Comparison of ENCODE assay signal across 8 cellular contexts in the genomic region with DNA sequence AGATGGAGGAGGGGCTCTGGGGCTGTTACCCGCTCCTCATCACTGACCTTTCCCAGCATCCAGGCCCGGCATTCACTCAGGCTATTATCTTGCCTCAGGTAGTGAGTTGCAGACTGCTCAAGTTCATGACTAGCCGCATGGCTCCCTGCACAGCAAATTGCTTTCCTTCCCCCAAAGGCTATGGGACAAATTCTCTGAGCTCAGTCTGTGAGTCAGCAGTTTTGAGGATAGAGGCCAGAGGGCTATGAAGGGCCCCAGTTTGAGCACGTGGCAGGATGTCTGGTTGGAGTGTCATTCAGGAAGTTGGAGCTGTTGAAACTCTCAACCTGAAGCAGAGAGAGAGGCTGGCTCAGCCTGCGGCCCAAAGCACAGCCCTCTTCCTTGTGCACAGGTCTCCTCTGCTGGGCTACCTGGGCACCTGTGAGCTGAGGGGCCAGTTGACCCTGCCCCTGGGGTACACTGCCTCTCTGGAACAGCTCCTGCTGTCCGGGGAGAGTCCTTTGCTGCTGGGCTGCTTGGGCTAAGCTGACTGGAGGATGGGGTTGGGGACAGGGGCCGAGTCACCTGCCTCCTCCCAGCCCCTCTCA. TPM values are rescaled to one million over a fixed set of nuclear protein-coding genes. Genes with fewer than 3 reads are reported as not detected.
A peak's percentile ranks its signal among the peaks of the same experiment; 100 is the strongest.
DNase-seq lines count a peak whose midpoint lies in the region; ATAC-seq, FAIRE-seq and TF ChIP-seq lines count a peak whose summit lies in the region.

No MANE protein-coding gene starts in this region.

- H2AFZ ChIP-seq in endothelial cell of umbilical vein (ENCODE audit: low read depth, low read length): peak overlapping the region; percentile 47

- BruUV-seq in endothelial cell of umbilical vein (replicated peaks; lab: Mats Ljungman, UMichigan) (no TSS peak), Caco-2 (replicated peaks; lab: Mats Ljungman, UMichigan) (no TSS peak)

- no peak overlapping the region for H3K4me3 Mint-ChIP-seq in Caco-2 (ENCODE audit: unreplicated experiment)

- H3K4me1 Mint-ChIP-seq in Caco-2 (ENCODE audit: low read depth, unreplicated experiment): no peaks in the 10 kb centered on the region

- peaks cover 9% of the 10 kb centered on the region for H3K4me1 ChIP-seq in SJSA1 (replicated peaks)
- H3K4me1 ChIP-seq in endothelial cell of umbilical vein (ENCODE audit: control insufficient read depth, extremely low read depth, insufficient read depth, low read length): peaks cover 11% of the 10 kb centered on the region
- H3K4me1 ChIP-seq in Caco-2: no peaks in the 10 kb centered on the region

- TF ChIP-seq CTCF in endothelial cell of umbilical vein (IDR thresholded peaks at IDR 0.05; ENCODE audit: extremely low read depth in 1 of 2, insufficient read depth in 1 of 2, low read depth in 1 of 2, low read length in 2 of 2) (no peak), Caco-2 (IDR thresholded peaks at IDR 0.05; ENCODE audit: insufficient read depth in 1 of 2, low read depth in 1 of 2, low read length in 1 of 2, severe bottlenecking in 1 of 2, unreplicated experiment in 1 of 2) (no peak)

- intact Hi-C loops in endothelial cell of umbilical vein (cut with micrococcal nuclease): no loop called here
- intact Hi-C loops in Caco-2 (cut with micrococcal nuclease; ENCODE audit: unreplicated experiment): no loop called here

- no peaks in the 10 kb centered on the region for H3K9me3 Mint-ChIP-seq in Caco-2 (ENCODE audit: unreplicated experiment)

- no peak overlapping the region for H3K27ac Mint-ChIP-seq in Caco-2 (ENCODE audit: unreplicated experiment)

- H3K4me3 ChIP-seq in SJSA1: no peak overlapping the region
- H3K4me3 ChIP-seq in endothelial cell of umbilical vein (replicated peaks in 1 of 3; ENCODE audit: insufficient read depth in 1 of 3, low read depth in 1 of 3, low read length in 3 of 3): no peak overlapping the region
- H3K4me3 ChIP-seq in Caco-2 (ENCODE audit: low read depth, low read length): no peak overlapping the region

- DNase-seq in stimulated activated CD4-positive, alpha-beta T cell treated with anti-CD3 and anti-CD28 coated beads, Interleukin-15, amount 100 ng/mL, for 48 hours (ENCODE audit: low read depth in 2 of 2): peak; percentile 30 to 47
- no peak for DNase-seq in stimulated activated CD4-positive, alpha-beta T cell treated with anti-CD3 and anti-CD28 coated beads, Interleukin-2, amount 100 ng/mL, for 48 hours
- DNase-seq in SJSA1 (ENCODE audit: low read depth in 1 of 2, low spot score in 2 of 2) (peak in 1 of 2 experiments; percentile 37), endothelial cell of umbilical vein (ENCODE audit: low read depth, low spot score) (peak; percentile 77), myocyte (ENCODE audit: low read depth) (peak; percentile 77), Caco-2 (no peak)
- no peak for DNase-seq in effector CD8-positive, alpha-beta T cell (lab: John Stamatoyannopoulos, UW)

- no peaks in the 10 kb centered on the region for H3K36me3 Mint-ChIP-seq in Caco-2 (ENCODE audit: insufficient read depth, unreplicated experiment)

- dilution Hi-C loops in endothelial cell of umbilical vein (cut with MboI; ENCODE audit: extremely low pct_ligation_motif_present, low sequenced_read_pairs): no loop called here

- H3K36me3 ChIP-seq in SJSA1: peaks cover 21% of the 10 kb centered on the region
- peaks cover 0 to 2% of the 10 kb centered on the region in 2 experiments for H3K36me3 ChIP-seq in endothelial cell of umbilical vein (ENCODE audit: control insufficient read depth in 2 of 2, extremely low read depth in 1 of 2, insufficient read depth in 2 of 2, low read length in 2 of 2)
- H3K36me3 ChIP-seq in Caco-2 (ENCODE audit: control insufficient read depth, insufficient read depth, low read length): peaks cover 1% of the 10 kb centered on the region; the same call in 1 of the 2 replicates

- POLR2A ChIA-PET in endothelial cell of umbilical vein (lab: Charles Lee) (interaction anchor here (1.2 to 1.5 kb wide), 2 partner anchors 18 to 139 kb away, joined by 3 to 4 read pairs; no protein-coding TSS in a partner anchor), Caco-2 (lab: Charles Lee) (no interaction called here)

- H3K9ac ChIP-seq in endothelial cell of umbilical vein (replicated peaks; ENCODE audit: extremely low read depth, insufficient read depth, low read length): no peak overlapping the region

- no peak overlapping the region for H3K4me2 ChIP-seq in endothelial cell of umbilical vein (ENCODE audit: insufficient read depth, low read length)

- FAIRE-seq in endothelial cell of umbilical vein (lab: Jason Lieb, UNC): peak; percentile 82

- no peaks in the 10 kb centered on the region for H3K79me2 ChIP-seq in endothelial cell of umbilical vein (ENCODE audit: control insufficient read depth, insufficient read depth, low read length)

- TF ChIP-seq POLR2A in endothelial cell of umbilical vein (IDR thresholded peaks at IDR 0.05; ENCODE audit: low read depth, low read length): no peak

- no peaks in the 10 kb centered on the region for H4K20me1 ChIP-seq in endothelial cell of umbilical vein (replicated peaks; ENCODE audit: control insufficient read depth, extremely low read depth, insufficient read depth, low read length)

- CTCF ChIA-PET in endothelial cell of umbilical vein (lab: Charles Lee): interaction anchor here (1.0 to 4.2 kb wide), 5 partner anchors 10 to 307 kb away, joined by 3 to 31 read pairs (median 3); no protein-coding TSS in a partner anchor
- CTCF ChIA-PET in Caco-2 (lab: Charles Lee): no interaction called here

- H3K9me3 ChIP-seq in SJSA1 (replicated peaks): no peaks in the 10 kb centered on the region
- H3K9me3 ChIP-seq in endothelial cell of umbilical vein (replicated peaks; ENCODE audit: control insufficient read depth, insufficient read depth, low read length): no peaks in the 10 kb centered on the region
- H3K9me3 ChIP-seq in Caco-2: no peaks in the 10 kb centered on the region

- ATAC-seq in HG02981 (IDR thresholded peaks at IDR 0.05; ENCODE audit: unreplicated experiment): peak; percentile 57

- no peaks in the 10 kb centered on the region for H3K27me3 ChIP-seq in SJSA1 (replicated peaks)
- H3K27me3 ChIP-seq in endothelial cell of umbilical vein (ENCODE audit: control insufficient read depth in 2 of 2, insufficient read depth in 2 of 2, low read length in 2 of 2): no peaks in the 10 kb centered on the region
- no peaks in the 10 kb centered on the region for H3K27me3 ChIP-seq in Caco-2 (replicated peaks; ENCODE audit: control insufficient read depth, insufficient read depth, low read length)

- H3K27ac ChIP-seq in SJSA1 (peak overlapping the region; percentile 27), endothelial cell of umbilical vein (ENCODE audit: insufficient read depth, low read depth, low read length) (peak overlapping the region; percentile 47)

- no peaks in the 10 kb centered on the region for H3K9me1 ChIP-seq in endothelial cell of umbilical vein (replicated peaks; ENCODE audit: control insufficient read depth, extremely low read depth, insufficient read depth, low read length)

- H3K27me3 Mint-ChIP-seq in Caco-2 (ENCODE audit: insufficient read depth, unreplicated experiment): no peaks in the 10 kb centered on the region

TF ChIP-seq in endothelial cell of umbilical vein, 7 proteins besides CTCF, POLR2A, EP300 and RAD21:
- TF ChIP-seq FOS (IDR thresholded peaks at IDR 0.05; ENCODE audit: borderline replicate concordance, insufficient read depth, low read length) (peak; percentile 44), EZH2 (IDR thresholded peaks at IDR 0.05; ENCODE audit: borderline replicate concordance, low read depth, low read length, severe bottlenecking) (no peak), JUN (IDR thresholded peaks at IDR 0.05; ENCODE audit: borderline replicate concordance, insufficient read depth, insufficient read length, low read depth) (peak; percentile 32), MYC (IDR thresholded peaks at IDR 0.05; ENCODE audit: low read depth, low read length) (peak; percentile 81), GATA2 (IDR thresholded peaks at IDR 0.05; ENCODE audit: insufficient read depth, insufficient read length, low read depth, low read length) (no peak), POLR2AphosphoS5 (IDR thresholded peaks at IDR 0.05; ENCODE audit: insufficient read depth, low read depth, low read length) (peak; percentile 53)
- TF ChIP-seq, protein P1, sequence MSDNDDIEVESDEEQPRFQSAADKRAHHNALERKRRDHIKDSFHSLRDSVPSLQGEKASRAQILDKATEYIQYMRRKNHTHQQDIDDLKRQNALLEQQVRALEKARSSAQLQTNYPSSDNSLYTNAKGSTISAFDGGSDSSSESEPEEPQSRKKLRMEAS (IDR thresholded peaks at IDR 0.05; ENCODE audit: insufficient read depth, insufficient read length): peak; percentile 90

RNA-seq across cellular contexts. Expression of a gene that starts 7.9 kb away (rescaled TPM):
- total RNA-seq in SJSA1 (2014; rRNA removed; shearing (Covaris generic)): 34.4 and 41.5 TPM in 2 replicates
- total RNA-seq in endothelial cell of umbilical vein (18.2 and 18.9 TPM in 2 replicates), myocyte (15.6 and 15.7 TPM in 2 replicates), Caco-2 (2022) (20.4 TPM in 2 replicates)
- polyA plus RNA-seq in endothelial cell of umbilical vein: 18.7 TPM in 2 replicates
- polyA plus RNA-seq in endothelial cell of umbilical vein (2011; cell fraction: cytosol; rRNA removed): 17.0 and 19.5 TPM in 2 replicates
- 29.3 and 32.7 TPM in 2 replicates for polyA plus RNA-seq in endothelial cell of umbilical vein (2011; cell fraction: nucleus; rRNA removed)
- 28.3 and 37.5 TPM in 2 replicates for polyA plus RNA-seq in endothelial cell of umbilical vein (2012)
- 24.5 and 25.4 TPM in 2 replicates for polyA minus RNA-seq in endothelial cell of umbilical vein
- polyA minus RNA-seq in endothelial cell of umbilical vein (2011; cell fraction: cytosol; rRNA and poly(A)+ RNA removed): 9.1 TPM
- polyA minus RNA-seq in endothelial cell of umbilical vein (2011; cell fraction: nucleus; rRNA and poly(A)+ RNA removed): 7.3 and 7.6 TPM in 2 replicates
- 24.9 TPM for polyA plus RNA-seq in myocyte (2012)

Comparison
In these comparisons a context has a peak if more than half of its experiments do, and no peak if none do; other contexts are left out.
1. DNase-seq: peak in stimulated activated CD4-positive, alpha-beta T cell treated with anti-CD3 and anti-CD28 coated beads, Interleukin-15, amount 100 ng/mL, for 48 hours (2 of 2), endothelial cell of umbilical vein (single experiment) and myocyte (single experiment); none in stimulated activated CD4-positive, alpha-beta T cell treated with anti-CD3 and anti-CD28 coated beads, Interleukin-2, amount 100 ng/mL, for 48 hours (0 of 2), Caco-2 (0 of 2) and effector CD8-positive, alpha-beta T cell (single experiment).